Comparison of ENCODE assay signal across 24 cellular contexts in the genomic region with DNA sequence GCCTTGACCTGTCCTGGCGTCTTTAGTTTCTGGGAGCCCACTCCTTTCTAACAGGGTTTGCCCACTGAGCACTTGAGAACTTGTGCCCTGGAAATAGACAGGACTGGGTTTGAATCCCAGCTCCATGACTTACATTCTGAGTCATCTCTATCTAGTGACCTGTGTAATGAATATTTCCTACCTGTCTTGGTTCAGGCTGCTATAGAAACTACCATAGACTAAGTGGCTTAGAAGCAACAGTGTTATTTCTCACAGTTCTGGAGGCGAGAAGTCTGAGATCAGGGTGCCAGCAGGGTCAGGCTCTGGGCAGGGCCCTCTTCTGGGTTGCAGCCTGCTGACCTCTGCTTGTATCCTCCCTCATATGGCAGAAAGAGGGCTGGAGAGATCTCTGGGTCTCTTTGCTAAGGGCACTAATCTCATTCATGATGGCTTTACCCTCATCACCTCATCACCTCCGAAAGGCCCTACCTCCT.
DNase-seq lines count a peak whose midpoint lies in the region; ATAC-seq, FAIRE-seq and TF ChIP-seq lines count a peak whose summit lies in the region.
"Had no signal": no experiment of that assay in that cellular context is flagged by ENCODE, and none has a peak within 500 bp of the region (broad histone marks: within the 10 kb centered on the region; RNA-seq: fewer than 3 reads in every experiment).

No MANE protein-coding gene starts in this region.

- 0 out of 2 replicates have a peak overlapping the region, but pooled peaks have one; percentile 20 for H3K4me2 ChIP-seq in PC-3 (ENCODE audit: low read length)
- H3K4me2 ChIP-seq in astrocyte (ENCODE audit: low read length) = peak overlapping the region; percentile 1

- POLR2A ChIA-PET in PC-3 (lab: Charles Lee; ENCODE audit: unreplicated experiment) (no interaction called here), GM10248 (lab: Yijun Ruan, JAX) (no interaction called here)

- peaks cover 2% of the 10 kb centered on the region for H3K36me3 Mint-ChIP-seq in astrocyte (ENCODE audit: low read depth, unreplicated experiment)
- H3K36me3 Mint-ChIP-seq: CD4-positive, alpha-beta memory T cell had no signal

- ATAC-seq in PC-3 = peak; percentile 67
- ATAC-seq in GM21529 (IDR thresholded peaks at IDR 0.05; ENCODE audit: unreplicated experiment) = no peak

- H3K4me1 Mint-ChIP-seq in astrocyte (ENCODE audit: low read depth, unreplicated experiment) = peaks cover 2% of the 10 kb centered on the region
- H3K4me1 Mint-ChIP-seq: CD4-positive, alpha-beta memory T cell had no signal

- TF ChIP-seq POLR2A in esophagus muscularis mucosa (IDR thresholded peaks at IDR 0.05; ENCODE audit: low read depth) = no peak

- H3K27ac Mint-ChIP-seq in astrocyte (ENCODE audit: unreplicated experiment) = no peak overlapping the region
- H3K27ac Mint-ChIP-seq: CD4-positive, alpha-beta memory T cell had no signal

- TF ChIP-seq CTCF in PC-3 (conservative IDR thresholded peaks at IDR 0.05; ENCODE audit: low read depth, low read length) = no peak
- TF ChIP-seq CTCF in astrocyte (IDR thresholded peaks at IDR 0.05; ENCODE audit: insufficient read depth, low read depth, low read length) = no peak
- no peak for TF ChIP-seq CTCF in GM10248 (IDR thresholded peaks at IDR 0.05; ENCODE audit: control extremely low read depth, extremely low read depth, low read depth, missing control alignments)
- TF ChIP-seq CTCF in esophagus muscularis mucosa (IDR thresholded peaks at IDR 0.05) = no peak

- CTCF ChIA-PET in PC-3 (lab: Charles Lee) = no interaction called here
- CTCF ChIA-PET in GM10248 (lab: Yijun Ruan, JAX) = no interaction called here

- H3K9me3 ChIP-seq in PC-3 (ENCODE audit: low read length) (no peaks in the 10 kb centered on the region), astrocyte (ENCODE audit: insufficient read depth, low read depth, low read length) (no peaks in the 10 kb centered on the region), esophagus muscularis mucosa (no peaks in the 10 kb centered on the region)
- H3K9me3 ChIP-seq: BLaER1 treated with 17β-estradiol and CSF1 and Interleukin-3, amounts not matched to agents 10 nM and 100 nM; Caco-2; Peyer's patch had no signal

- H3K4me1 ChIP-seq in PC-3 (ENCODE audit: insufficient read depth, low read length) (peaks cover 8% of the 10 kb centered on the region; the same call in 1 of the 2 replicates), astrocyte (ENCODE audit: insufficient read depth, low read length) (no peaks in the 10 kb centered on the region), esophagus muscularis mucosa (no peaks in the 10 kb centered on the region)
- H3K4me1 ChIP-seq: Caco-2, Peyer's patch had no signal

- H3F3A ChIP-seq in PC-3 (ENCODE audit: low read length, unreplicated experiment) = no peaks in the 10 kb centered on the region

- intact Hi-C loops in PC-3 (cut with micrococcal nuclease) (no loop called here), esophagus muscularis mucosa (cut with DNase I) (no loop called here)

- H3K79me2 ChIP-seq in PC-3 (ENCODE audit: low read length) = no peaks in the 10 kb centered on the region
- no peaks in the 10 kb centered on the region for H3K79me2 ChIP-seq in astrocyte (ENCODE audit: insufficient read depth, low read length)

- BruUV-seq in PC-3 (replicated peaks; lab: Mats Ljungman, UMichigan) = no TSS peak

- H3K4me3 ChIP-seq in PC-3 (ENCODE audit: low read length) (no peak overlapping the region), astrocyte (ENCODE audit: insufficient read depth, low read depth, low read length) (no peak overlapping the region), esophagus muscularis mucosa (no peak overlapping the region)
- H3K4me3 ChIP-seq: BLaER1 treated with 17β-estradiol and CSF1 and Interleukin-3, amounts not matched to agents 10 nM and 100 nM; Peyer's patch had no signal

- 66% methylated on average over 2 of the region's 3 CpGs for WGBS in esophagus muscularis mucosa

- H3K9me2 ChIP-seq in PC-3 (replicated peaks; ENCODE audit: low read length) = no peaks in the 10 kb centered on the region

- H3K27me3 ChIP-seq in PC-3 (ENCODE audit: low read length) (no peaks in the 10 kb centered on the region), astrocyte (ENCODE audit: insufficient read depth, low read length) (no peaks in the 10 kb centered on the region), esophagus muscularis mucosa (no peaks in the 10 kb centered on the region)
- H3K27me3 ChIP-seq: BLaER1 treated with 17β-estradiol and CSF1 and Interleukin-3, amounts not matched to agents 10 nM and 100 nM; Peyer's patch had no signal

- H3K9me3 Mint-ChIP-seq in astrocyte (ENCODE audit: unreplicated experiment) = no peaks in the 10 kb centered on the region
- H3K9me3 Mint-ChIP-seq: CD4-positive, alpha-beta memory T cell had no signal

- H2AFZ ChIP-seq in PC-3 (ENCODE audit: low read length) (no peak overlapping the region), astrocyte (ENCODE audit: low read depth, low read length) (no peak overlapping the region)

- H4K20me1 ChIP-seq in PC-3 (ENCODE audit: low read length) = no peaks in the 10 kb centered on the region
- no peaks in the 10 kb centered on the region for H4K20me1 ChIP-seq in astrocyte (ENCODE audit: insufficient read depth, low read length)
- H4K20me1 ChIP-seq: BLaER1 treated with 17β-estradiol and CSF1 and Interleukin-3, amounts not matched to agents 10 nM and 100 nM had no signal

- no peak overlapping the region for H3K9ac ChIP-seq in PC-3 (ENCODE audit: low read length)
- no peak overlapping the region for H3K9ac ChIP-seq in astrocyte (ENCODE audit: low read length)
- H3K9ac ChIP-seq: BLaER1 treated with 17β-estradiol and CSF1 and Interleukin-3, amounts not matched to agents 10 nM and 100 nM had no signal

- FAIRE-seq in astrocyte (lab: Jason Lieb, UNC) = no peak
- FAIRE-seq: GM19239, H54 had no signal

- no peak overlapping the region for H3K4me3 Mint-ChIP-seq in astrocyte (ENCODE audit: unreplicated experiment)
- H3K4me3 Mint-ChIP-seq: CD4-positive, alpha-beta memory T cell had no signal

- no peak for TF ChIP-seq EP300 in esophagus muscularis mucosa (IDR thresholded peaks at IDR 0.05)

- no peak overlapping the region for H3K27ac ChIP-seq in PC-3 (ENCODE audit: low read length)
- no peak overlapping the region for H3K27ac ChIP-seq in astrocyte (ENCODE audit: low read depth, low read length)
- no peak overlapping the region for H3K27ac ChIP-seq in esophagus muscularis mucosa (replicated peaks in 1 of 4)
- H3K27ac ChIP-seq: BLaER1 treated with 17β-estradiol and CSF1 and Interleukin-3, amounts not matched to agents 10 nM and 100 nM; Peyer's patch had no signal

- DNase-seq in PC-3 (peak; percentile 35), astrocyte (ENCODE audit: low read depth) (no peak), kidney tubule cell (ENCODE audit: low spot score) (peak; percentile 65), GM10248 (ENCODE audit: extremely low spot score) (no peak), esophagus muscularis mucosa (ENCODE audit: extremely low spot score) (no peak), AG08396 (ENCODE audit: low spot score) (no peak)
- DNase-seq: ACHN; Caco-2; CD4-positive, alpha-beta memory T cell; GDM1; KBM-7; NCI-H1105 treated with DMSO at 0.1 percent for 48 hours; NCI-H2081; NCI-H2171; NCI-H345; NCI-H524; NCI-H774; Peyer's patch; Right ventricle myocardium superior; SW 1271 had no signal

- no peaks in the 10 kb centered on the region for H3K27me3 Mint-ChIP-seq in astrocyte (ENCODE audit: low read depth, unreplicated experiment)

- H3K36me3 ChIP-seq in PC-3 (ENCODE audit: low read depth, low read length) (no peaks in the 10 kb centered on the region), astrocyte (ENCODE audit: insufficient read depth, low read length) (no peaks in the 10 kb centered on the region), esophagus muscularis mucosa (no peaks in the 10 kb centered on the region)
- H3K36me3 ChIP-seq: BLaER1 treated with 17β-estradiol and CSF1 and Interleukin-3, amounts not matched to agents 10 nM and 100 nM; Peyer's patch had no signal

Comparison
In these comparisons a context has a peak if more than half of its experiments do, and no peak if none do; other contexts are left out.
1. DNase-seq: peak in PC-3 (single experiment) and kidney tubule cell (single experiment); none in astrocyte (single experiment), GM10248 (single experiment), esophagus muscularis mucosa (single experiment) and AG08396 (single experiment).